In genomic region chr20:44626278-44626677, GRCh38 we compare ENCODE assay signal across 21 cellular contexts.
"Had no signal": no experiment of that assay in that cellular context is flagged by ENCODE, and none has a peak within 500 bp of the region (broad histone marks: within the 10 kb centered on the region; RNA-seq: fewer than 3 reads in every experiment).

No MANE protein-coding gene starts in this region.

- DNase-seq: activated CD4-positive, alpha-beta T cell treated with anti-CD3 and anti-CD28 coated beads, Interleukin-2, amount 50 U/mL, for 1 hour; activated CD4-positive, CD25-positive, alpha-beta regulatory T cell treated with anti-CD3 and anti-CD28 coated beads, Interleukin-2, amount 50 U/mL, for 72 hours; activated gamma-delta T cell; activated naive CD4-positive, alpha-beta T cell treated with anti-CD3 and anti-CD28 coated beads, Interleukin-2, amount 10 ng/mL, durations not matched to agents 7 days and 5 days; activated naive CD8-positive, alpha-beta T cell treated with anti-CD3 and anti-CD28 coated beads, Interleukin-2, amount 10 ng/mL, durations not matched to agents 7 days and 5 days; activated T-cell treated with anti-CD3 and anti-CD28 coated beads for 4 hours; dorsolateral prefrontal cortex; effector memory CD4-positive, alpha-beta T cell; left lung; occipital lobe; psoas muscle; right cardiac atrium; T1000; trophoblast cell; WERI-Rb-1 had no signal

- H3K4me3 Mint-ChIP-seq: activated naive CD4-positive, alpha-beta T cell treated with anti-CD3 and anti-CD28 coated beads, Interleukin-2, amount 10 ng/mL, durations not matched to agents 7 days and 5 days; activated naive CD8-positive, alpha-beta T cell treated with anti-CD3 and anti-CD28 coated beads, Interleukin-2, amount 10 ng/mL, durations not matched to agents 7 days and 5 days; activated T-helper 1 cell treated with anti-CD3 and anti-CD28 coated beads, Interleukin-12 subunit alpha, Interleukin-12 subunit beta, Interleukin-2, Interleukin-4 antibody, amounts not matched to agents 30 ng/mL and 10 ng/mL and 1 ng/mL, durations not matched to agents 14 hours and 24 hours and 36 hours; brain; stimulated activated naive CD8-positive, alpha-beta T cell treated with anti-CD3 and anti-CD28 coated beads, Interleukin-15, Interleukin-2, amounts not matched to agents 100 ng/mL and 50 ng/mL, for 24 hours had no signal

- H3K9me3 Mint-ChIP-seq: activated naive CD8-positive, alpha-beta T cell treated with anti-CD3 and anti-CD28 coated beads, Interleukin-2, amount 10 ng/mL, durations not matched to agents 7 days and 5 days; activated T-helper 1 cell treated with anti-CD3 and anti-CD28 coated beads, Interleukin-12 subunit alpha, Interleukin-12 subunit beta, Interleukin-2, Interleukin-4 antibody, amounts not matched to agents 30 ng/mL and 10 ng/mL and 1 ng/mL, durations not matched to agents 14 hours and 24 hours and 36 hours; stimulated activated naive CD8-positive, alpha-beta T cell treated with anti-CD3 and anti-CD28 coated beads, Interleukin-15, Interleukin-2, amounts not matched to agents 100 ng/mL and 50 ng/mL, for 24 hours had no signal

- H3K27ac Mint-ChIP-seq: activated T-helper 1 cell treated with anti-CD3 and anti-CD28 coated beads, Interleukin-12 subunit alpha, Interleukin-12 subunit beta, Interleukin-2, Interleukin-4 antibody, amounts not matched to agents 30 ng/mL and 10 ng/mL and 1 ng/mL, durations not matched to agents 14 hours and 24 hours and 36 hours; brain; stimulated activated naive CD8-positive, alpha-beta T cell treated with anti-CD3 and anti-CD28 coated beads, Interleukin-15, Interleukin-2, amounts not matched to agents 100 ng/mL and 50 ng/mL, for 24 hours had no signal

- H3K27me3 Mint-ChIP-seq: activated naive CD4-positive, alpha-beta T cell treated with anti-CD3 and anti-CD28 coated beads, Interleukin-2, amount 10 ng/mL, durations not matched to agents 7 days and 5 days; activated naive CD8-positive, alpha-beta T cell treated with anti-CD3 and anti-CD28 coated beads, Interleukin-2, amount 10 ng/mL, durations not matched to agents 7 days and 5 days; brain; stimulated activated naive CD8-positive, alpha-beta T cell treated with anti-CD3 and anti-CD28 coated beads, Interleukin-15, Interleukin-2, amounts not matched to agents 100 ng/mL and 50 ng/mL, for 24 hours had no signal

- H3K4me1 Mint-ChIP-seq: brain had no signal

- ATAC-seq: left lung, mucosa of descending colon, psoas muscle, right cardiac atrium had no signal

- H3K9me3 ChIP-seq: ascending aorta, mucosa of descending colon, psoas muscle, thoracic aorta had no signal
